ENCODE assay signal across 20 cellular contexts in genomic region chr7:117133125-117133524, GRCh38.
DNase-seq lines count a peak whose midpoint lies in the region; ATAC-seq and TF ChIP-seq lines count a peak whose summit lies in the region.
"Had no signal": no experiment of that assay in that cellular context is flagged by ENCODE, and none has a peak within 500 bp of the region (broad histone marks: within the 10 kb centered on the region; RNA-seq: fewer than 3 reads in every experiment).

No MANE protein-coding gene starts in this region.

- H3K4me2 ChIP-seq in osteoblast (ENCODE audit: insufficient read depth, low read length) = peak overlapping the region; percentile 74
- H3K4me2 ChIP-seq: KMS-11 had no signal

- CTCF ChIA-PET in AG04450 (lab: Charles Lee) = interaction anchor here (1.0 kb wide), 1 partner anchor 80 kb away, joined by 4 read pairs; no protein-coding TSS in a partner anchor

- H3K27me3 ChIP-seq in AG04450 (ENCODE audit: control insufficient read depth, insufficient read depth, low read length) (no peaks in the 10 kb centered on the region), RWPE2 (ENCODE audit: insufficient read depth, poor library complexity, severe bottlenecking) (no peaks in the 10 kb centered on the region), osteoblast (ENCODE audit: insufficient read depth, low read length) (no peaks in the 10 kb centered on the region), gastrocnemius medialis (no peaks in the 10 kb centered on the region)
- H3K27me3 ChIP-seq: BE2C, MG63, Peyer's patch had no signal

- H3K36me3 Mint-ChIP-seq in endothelial cell (ENCODE audit: low read depth, unreplicated experiment) = peaks cover 28% of the 10 kb centered on the region

- H3K27ac ChIP-seq in AG04450 (ENCODE audit: low read depth, low read length) (peak overlapping the region; percentile 78), RWPE2 (ENCODE audit: poor library complexity, severe bottlenecking) (peak overlapping the region; percentile 95), osteoblast (ENCODE audit: low read depth, low read length) (peak overlapping the region; percentile 97), substantia nigra (ENCODE audit: low read depth, low read length, poor library complexity, severe bottlenecking) (no peak overlapping the region), gastrocnemius medialis (no peak overlapping the region)
- H3K27ac ChIP-seq: KMS-11, Peyer's patch had no signal

- ATAC-seq in RWPE2 (ENCODE audit: low read depth) (peak; percentile 8; the same call in 1 of the 3 replicates), HG03025 (IDR thresholded peaks at IDR 0.05; ENCODE audit: low FRiP score, unreplicated experiment) (no peak), HG03039 (IDR thresholded peaks at IDR 0.05; ENCODE audit: unreplicated experiment) (no peak), gastrocnemius medialis (no peak)

- peak overlapping the region; percentile 7 for H3K27ac Mint-ChIP-seq in endothelial cell (ENCODE audit: unreplicated experiment)
- H3K27ac Mint-ChIP-seq: CD4-positive, alpha-beta memory T cell had no signal

- peaks cover 18% of the 10 kb centered on the region for H3K36me3 ChIP-seq in RWPE2 (ENCODE audit: low read depth)
- peaks cover 4% of the 10 kb centered on the region for H3K36me3 ChIP-seq in osteoblast (ENCODE audit: insufficient read depth, low read length)
- peaks cover 0 to 4% of the 10 kb centered on the region in 2 donors for H3K36me3 ChIP-seq in gastrocnemius medialis
- H3K36me3 ChIP-seq: MG63 had no signal

- no peak overlapping the region for H3K4me3 ChIP-seq in AG04450 (ENCODE audit: low read depth, low read length)
- no peak overlapping the region for H3K4me3 ChIP-seq in RWPE2 (ENCODE audit: severe bottlenecking)
- peak overlapping the region; percentile 10 for H3K4me3 ChIP-seq in osteoblast (ENCODE audit: insufficient read depth, low read length)
- H3K4me3 ChIP-seq in gastrocnemius medialis = no peak overlapping the region
- H3K4me3 ChIP-seq: MG63, Peyer's patch had no signal

- peak overlapping the region; percentile 30 for H2AFZ ChIP-seq in osteoblast (ENCODE audit: low read length)

- intact Hi-C loops in gastrocnemius medialis (cut with DNase I; ENCODE audit: low total_unique reads) = no loop called here

- H3K4me3 Mint-ChIP-seq in endothelial cell (ENCODE audit: unreplicated experiment) = no peak overlapping the region
- H3K4me3 Mint-ChIP-seq: CD4-positive, alpha-beta memory T cell had no signal

- DNase-seq in AG04450 (ENCODE audit: low read depth, low spot score) = no peak
- no peak for DNase-seq in RWPE2 (ENCODE audit: low spot score)
- no peak for DNase-seq in endothelial cell (ENCODE audit: low spot score)
- DNase-seq in osteoblast (ENCODE audit: insufficient read length, low spot score, missing footprints) = no peak
- DNase-seq in substantia nigra (lab: John Stamatoyannopoulos, UW) = no peak
- DNase-seq in gastrocnemius medialis = no peak
- DNase-seq: BE2C; CD4-positive, alpha-beta memory T cell; DMS79; GDM1; NCI-H1105 treated with DMSO at 0.1 percent for 48 hours; NCI-H187; NCI-H2171; NCI-H82; Peyer's patch; SIG-M5 had no signal

- H3K79me2 ChIP-seq in osteoblast (ENCODE audit: insufficient read depth, low read length) = no peaks in the 10 kb centered on the region

- H3K27me3 Mint-ChIP-seq in endothelial cell (ENCODE audit: unreplicated experiment) = no peaks in the 10 kb centered on the region
- H3K27me3 Mint-ChIP-seq: CD4-positive, alpha-beta memory T cell had no signal

- POLR2A ChIA-PET in AG04450 (lab: Yijun Ruan, JAX) = no interaction called here

- H4K20me1 ChIP-seq in osteoblast (ENCODE audit: insufficient read depth, low read length) = no peaks in the 10 kb centered on the region

- H3K4me1 Mint-ChIP-seq in endothelial cell (ENCODE audit: unreplicated experiment) = peaks cover 28% of the 10 kb centered on the region

- H3K4me1 ChIP-seq in RWPE2 (ENCODE audit: insufficient read depth, poor library complexity, severe bottlenecking) = peaks cover 26% of the 10 kb centered on the region
- H3K4me1 ChIP-seq in osteoblast (ENCODE audit: insufficient read depth, low read length) = peaks cover 51% of the 10 kb centered on the region
- H3K4me1 ChIP-seq in gastrocnemius medialis = peaks cover 18% of the 10 kb centered on the region in 2 donors
- H3K4me1 ChIP-seq: BE2C, Peyer's patch had no signal

- H3K9me3 Mint-ChIP-seq in endothelial cell (ENCODE audit: unreplicated experiment) = no peaks in the 10 kb centered on the region
- H3K9me3 Mint-ChIP-seq: CD4-positive, alpha-beta memory T cell had no signal

- TF ChIP-seq CTCF in AG04450 (IDR thresholded peaks at IDR 0.05; ENCODE audit: low read depth, low read length) = no peak
- no peak for TF ChIP-seq CTCF in RWPE2 (IDR thresholded peaks at IDR 0.05; ENCODE audit: poor library complexity, severe bottlenecking)
- TF ChIP-seq CTCF in endothelial cell (IDR thresholded peaks at IDR 0.05; ENCODE audit: unreplicated experiment) = no peak
- no peak for TF ChIP-seq CTCF in osteoblast (IDR thresholded peaks at IDR 0.05; ENCODE audit: extremely low read depth, low read depth, low read length)
- no peak for TF ChIP-seq CTCF in gastrocnemius medialis (IDR thresholded peaks at IDR 0.05 in 4 of 5, conservative IDR thresholded peaks at IDR 0.05 in 1 of 5)

- no peak for TF ChIP-seq POLR2A in gastrocnemius medialis (IDR thresholded peaks at IDR 0.05)

- in situ Hi-C loops in gastrocnemius medialis (cut with MboI; ENCODE audit: low sequenced_read_pairs in 4 of 4) = no loop called here

- H3K9me3 ChIP-seq in AG04450 (ENCODE audit: control insufficient read depth, insufficient read depth, low read length) (no peaks in the 10 kb centered on the region), RWPE2 (ENCODE audit: severe bottlenecking) (no peaks in the 10 kb centered on the region), osteoblast (ENCODE audit: low read depth, low read length) (no peaks in the 10 kb centered on the region), gastrocnemius medialis (no peaks in the 10 kb centered on the region)
- H3K9me3 ChIP-seq: BE2C, MG63, Peyer's patch had no signal

Comparison
In these comparisons a context has a peak if more than half of its experiments do, and no peak if none do; other contexts are left out.
1. H3K27ac ChIP-seq: peak in AG04450 (single experiment), RWPE2 (single experiment) and osteoblast (single experiment); none in substantia nigra (single experiment) and gastrocnemius medialis (0 of 4).